23 cellular contexts compared by ENCODE assay signal in genomic region chr10:103599907-103600306, GRCh38.
"Had no signal": no experiment of that assay in that cellular context is flagged by ENCODE, and none has a peak within 500 bp of the region (broad histone marks: within the 10 kb centered on the region; RNA-seq: fewer than 3 reads in every experiment).

No MANE protein-coding gene starts in this region.

- ATAC-seq: activated T-cell treated with anti-CD3 and anti-CD28 coated beads, Interleukin-2, amount 50 U/mL, for 72 hours had no signal

- DNase-seq: activated CD4-positive, alpha-beta memory T cell treated with anti-CD3 and anti-CD28 coated beads for 36 hours; activated CD4-positive, alpha-beta T cell treated with anti-CD3 and anti-CD28 coated beads, Interleukin-2, amount 10 ng/mL, durations not matched to agents 7 days and 5 days; activated CD4-positive, CD25-positive, alpha-beta regulatory T cell; activated gamma-delta T cell treated with Interleukin-2 at 50 U/mL for 16 hours; activated naive CD4-positive, alpha-beta T cell treated with anti-CD3 and anti-CD28 coated beads, Interleukin-2, amount 10 ng/mL, durations not matched to agents 7 days and 5 days; activated naive CD8-positive, alpha-beta T cell treated with anti-CD3 and anti-CD28 coated beads for 36 hours; activated T-cell treated with anti-CD3 and anti-CD28 coated beads for 4 hours; activated T-cell treated with anti-CD3 and anti-CD28 coated beads, Interleukin-2, amount 50 U/mL, for 72 hours; brain microvascular endothelial cell; Karpas-422; MM.1S; NCI-H1105; NCI-H1436; NCI-H1694 treated with DMSO at 0.1 percent for 48 hours; NCI-H2029 treated with DMSO at 0.1 percent for 48 hours; NCI-H345; NCI-H510A; NK-92 treated with Interleukin-12 subunit alpha and Interleukin-12 subunit beta, amount 100 ng/mL, for 24 hours; Peyer's patch; SHP77 treated with DMSO at 0.1 percent for 48 hours had no signal

- H3K4me3 Mint-ChIP-seq: activated CD4-positive, alpha-beta memory T cell treated with anti-CD3 and anti-CD28 coated beads for 36 hours; activated CD4-positive, alpha-beta T cell treated with anti-CD3 and anti-CD28 coated beads, Interleukin-2, amount 10 ng/mL, durations not matched to agents 7 days and 5 days; activated naive CD4-positive, alpha-beta T cell treated with anti-CD3 and anti-CD28 coated beads, Interleukin-2, amount 10 ng/mL, durations not matched to agents 7 days and 5 days; activated naive CD8-positive, alpha-beta T cell treated with anti-CD3 and anti-CD28 coated beads for 36 hours; activated T-cell treated with anti-CD3 and anti-CD28 coated beads, Interleukin-2, amount 50 U/mL, for 72 hours; T-helper 1 cell treated with Interleukin-12 subunit alpha and Interleukin-12 subunit beta and Interleukin-4 antibody, amounts not matched to agents 30 μg/mL and 1 μg/mL, for 36 hours had no signal

- H3K27me3 ChIP-seq: brain microvascular endothelial cell, Peyer's patch had no signal

- H3K27ac Mint-ChIP-seq: activated CD4-positive, alpha-beta memory T cell treated with anti-CD3 and anti-CD28 coated beads for 36 hours; activated CD4-positive, alpha-beta T cell treated with anti-CD3 and anti-CD28 coated beads, Interleukin-2, amount 10 ng/mL, durations not matched to agents 7 days and 5 days; activated naive CD4-positive, alpha-beta T cell treated with anti-CD3 and anti-CD28 coated beads, Interleukin-2, amount 10 ng/mL, durations not matched to agents 7 days and 5 days; activated naive CD8-positive, alpha-beta T cell treated with anti-CD3 and anti-CD28 coated beads for 36 hours; activated T-helper 2 cell treated with anti-CD3 and anti-CD28 coated beads, Interferon-gamma antibody, Interleukin-2, Interleukin-4, amounts not matched to agents 10 μg/mL and 5 μg/mL and 100 μg/mL, durations not matched to agents 14 hours and 24 hours and 36 hours; T-helper 1 cell treated with Interleukin-12 subunit alpha and Interleukin-12 subunit beta and Interleukin-4 antibody, amounts not matched to agents 30 μg/mL and 1 μg/mL, for 36 hours had no signal

- H3K9me3 Mint-ChIP-seq: activated CD4-positive, alpha-beta memory T cell treated with anti-CD3 and anti-CD28 coated beads for 36 hours; activated CD4-positive, alpha-beta T cell treated with anti-CD3 and anti-CD28 coated beads, Interleukin-2, amount 10 ng/mL, durations not matched to agents 7 days and 5 days; activated naive CD4-positive, alpha-beta T cell treated with anti-CD3 and anti-CD28 coated beads, Interleukin-2, amount 10 ng/mL, durations not matched to agents 7 days and 5 days; activated naive CD8-positive, alpha-beta T cell treated with anti-CD3 and anti-CD28 coated beads for 36 hours; activated T-cell treated with anti-CD3 and anti-CD28 coated beads, Interleukin-2, amount 50 U/mL, for 72 hours; activated T-helper 2 cell treated with anti-CD3 and anti-CD28 coated beads, Interferon-gamma antibody, Interleukin-2, Interleukin-4, amounts not matched to agents 10 μg/mL and 5 μg/mL and 100 μg/mL, durations not matched to agents 14 hours and 24 hours and 36 hours; T-helper 1 cell treated with Interleukin-12 subunit alpha and Interleukin-12 subunit beta and Interleukin-4 antibody, amounts not matched to agents 30 μg/mL and 1 μg/mL, for 36 hours had no signal

- H3K27ac ChIP-seq: brain microvascular endothelial cell had no signal

- H3K4me3 ChIP-seq: K562, Peyer's patch had no signal

- H3K27me3 Mint-ChIP-seq: activated CD4-positive, alpha-beta memory T cell treated with anti-CD3 and anti-CD28 coated beads for 36 hours; activated CD4-positive, alpha-beta T cell treated with anti-CD3 and anti-CD28 coated beads, Interleukin-2, amount 10 ng/mL, durations not matched to agents 7 days and 5 days; activated naive CD4-positive, alpha-beta T cell treated with anti-CD3 and anti-CD28 coated beads, Interleukin-2, amount 10 ng/mL, durations not matched to agents 7 days and 5 days; activated naive CD8-positive, alpha-beta T cell treated with anti-CD3 and anti-CD28 coated beads for 36 hours had no signal

- H3K4me1 Mint-ChIP-seq: activated CD4-positive, alpha-beta T cell treated with anti-CD3 and anti-CD28 coated beads, Interleukin-2, amount 10 ng/mL, durations not matched to agents 7 days and 5 days; activated naive CD4-positive, alpha-beta T cell treated with anti-CD3 and anti-CD28 coated beads, Interleukin-2, amount 10 ng/mL, durations not matched to agents 7 days and 5 days had no signal

- H3K9me3 ChIP-seq: Peyer's patch had no signal
